ENCODE assay signal across 8 cellular contexts in genomic region chr3:9749333-9749662, GRCh38. TPM values are rescaled to one million over a fixed set of nuclear protein-coding genes. Genes with fewer than 3 reads are reported as not detected.
A peak's percentile ranks its signal among the peaks of the same experiment; 100 is the strongest.
DNase-seq lines count a peak whose midpoint lies in the region; ATAC-seq, FAIRE-seq and TF ChIP-seq lines count a peak whose summit lies in the region.

No MANE protein-coding gene starts in this region.

- peak overlapping the region; percentile 60 for H3K9ac ChIP-seq in DND-41 (ENCODE audit: low read depth, low read length)

- H3K27ac ChIP-seq in DND-41 (ENCODE audit: low read length) (peak overlapping the region; percentile 75), RWPE1 (peak overlapping the region; percentile 95), pancreas (peak overlapping the region; percentile 63 to 87 (median 83))

- H3K4me3 ChIP-seq in DND-41 (ENCODE audit: low read depth in 1 of 2, low read length in 2 of 2) = peak overlapping the region; percentile 49 to 78; a peak in 3 of 4 replicates
- peak overlapping the region; percentile 75 for H3K4me3 ChIP-seq in epithelial cell of proximal tubule (ENCODE audit: low read depth, low read length)
- H3K4me3 ChIP-seq in pancreas = peak overlapping the region; percentile 31 to 73 (median 54)

- CTCF ChIA-PET in RWPE1 (lab: Yijun Ruan, JAX) = no interaction called here

- no peak for FAIRE-seq in pancreas (lab: Jason Lieb, UNC)

- DNase-seq in DND-41 = no peak
- DNase-seq in RWPE1 (ENCODE audit: low spot score) = no peak
- no peak for DNase-seq in epithelial cell of proximal tubule (ENCODE audit: low read depth)
- DNase-seq in pancreas = peak in 2 of 6 donors; percentile 35 to 77
- no peak for DNase-seq in NCI-H2107 treated with DMSO at 0.1 percent for 48 hours (lab: John Stamatoyannopoulos, UW; ENCODE audit: unreplicated experiment)
- no peak for DNase-seq in D341Med (ENCODE audit: low spot score)

- intact Hi-C loops in pancreas (cut with DNase I) = no loop called here

- no peaks in the 10 kb centered on the region for H3K9me3 ChIP-seq in DND-41 (ENCODE audit: insufficient read depth, low read length, severe bottlenecking)
- no peaks in the 10 kb centered on the region for H3K9me3 ChIP-seq in pancreas

- H3K36me3 ChIP-seq in DND-41 (ENCODE audit: insufficient read depth, low read length) = peaks cover 53% of the 10 kb centered on the region
- H3K36me3 ChIP-seq in pancreas = peaks cover 0 to 44% (median 16%) of the 10 kb centered on the region in 3 donors

- WGBS in pancreas, 2 donors = 2 to 4% methylated on average over 21 of the region's 21 CpGs

- H2AFZ ChIP-seq in DND-41 (ENCODE audit: low read depth, low read length) = peak overlapping the region; percentile 91

- TF ChIP-seq CTCF in DND-41 (IDR thresholded peaks at IDR 0.05; ENCODE audit: borderline replicate concordance, extremely low read depth, low read length, poor library complexity, severe bottlenecking) (no peak), RWPE1 (conservative IDR thresholded peaks at IDR 0.05; ENCODE audit: low read depth) (no peak), epithelial cell of proximal tubule (conservative IDR thresholded peaks at IDR 0.05; ENCODE audit: low read depth, low read length) (no peak), pancreas (IDR thresholded peaks at IDR 0.05) (no peak)

- H3K4me1 ChIP-seq in DND-41 (ENCODE audit: insufficient read depth, low read length) (peaks cover 26% of the 10 kb centered on the region), pancreas (peaks cover 0 to 9% (median 5%) of the 10 kb centered on the region in 3 donors)

- peak overlapping the region; percentile 94 for H3K4me2 ChIP-seq in DND-41 (ENCODE audit: insufficient read depth, low read length)

- H3K27me3 ChIP-seq in DND-41 (ENCODE audit: insufficient read depth, low read length, poor library complexity) (no peaks in the 10 kb centered on the region), pancreas (no peaks in the 10 kb centered on the region)

- POLR2A ChIA-PET in RWPE1 (lab: Yijun Ruan, JAX; ENCODE audit: low non-redundant PET) = no interaction called here

- H3K79me2 ChIP-seq in DND-41 (ENCODE audit: insufficient read depth, low read length) = peaks cover 4% of the 10 kb centered on the region

- ATAC-seq in DND-41 (ENCODE audit: insufficient read depth, low read depth) (no peak), pancreas (peak; percentile 25 to 41 (median 37)), HG02763 (IDR thresholded peaks at IDR 0.05; ENCODE audit: unreplicated experiment) (no peak), HG03571 (IDR thresholded peaks at IDR 0.05; ENCODE audit: unreplicated experiment) (no peak)

- no peaks in the 10 kb centered on the region; the same call in 1 of the 2 replicates for H4K20me1 ChIP-seq in DND-41 (ENCODE audit: insufficient read depth, low read length)

RNA-seq across cellular contexts. Expression of gene OGG1, which starts 0.5 kb away (rescaled TPM):
- 22.0 and 27.4 TPM in 2 replicates for total RNA-seq in epithelial cell of proximal tubule
- total RNA-seq in pancreas = 10 to 100 TPM in 1 of 6 donors, 1 to 10 TPM in 5; 5.9 to 13.9 (median 7.8) TPM
- 10 to 100 TPM; 11.2 to 12.7 TPM for polyA plus RNA-seq in pancreas

RNA-seq across cellular contexts. Expression of gene BRPF1, which starts 17.8 kb away (rescaled TPM):
- 15.2 and 15.7 TPM in 2 replicates for total RNA-seq in epithelial cell of proximal tubule
- 10 to 100 TPM in 1 of 6 donors, 1 to 10 TPM in 5; 7.0 to 10.8 (median 8.4) TPM for total RNA-seq in pancreas
- polyA plus RNA-seq in pancreas = 10 to 100 TPM in 1 of 2 donors, 1 to 10 TPM in 1; 5.8 to 10.4 TPM

RNA-seq across cellular contexts. Expression of gene CAMK1, which starts 20.4 kb away (rescaled TPM):
- 40.1 and 41.0 TPM in 2 replicates for total RNA-seq in epithelial cell of proximal tubule
- total RNA-seq in pancreas = 10 to 100 TPM in 1 of 6 donors, 1 to 10 TPM in 5; 2.0 to 12.8 (median 4.4) TPM
- 10 to 100 TPM; 20.5 to 23.7 TPM for polyA plus RNA-seq in pancreas

RNA-seq across cellular contexts. Expression of gene TADA3, which starts 43.0 kb away (rescaled TPM):
- total RNA-seq in epithelial cell of proximal tubule = 54.7 and 73.9 TPM in 2 replicates
- 10 to 100 TPM; 13.2 to 28.0 (median 18.4) TPM for total RNA-seq in pancreas
- polyA plus RNA-seq in pancreas = 10 to 100 TPM; 22.0 to 29.1 TPM

RNA-seq across cellular contexts. Expression of gene ARPC4, which starts 43.6 kb away (rescaled TPM):
- total RNA-seq in epithelial cell of proximal tubule (153 and 296 TPM in 2 replicates), pancreas (10 to 100 TPM; 39.5 to 72.6 (median 53.1) TPM)
- polyA plus RNA-seq in pancreas = 10 to 100 TPM; 35.0 to 44.7 TPM

Comparison
In these comparisons a context has a peak if more than half of its experiments do, and no peak if none do; other contexts are left out.
1. ATAC-seq: peak in pancreas (4 of 4); none in DND-41 (single experiment), HG02763 (single experiment) and HG03571 (single experiment).
2. Peak in every context shown above with its lines, with median percentiles within 50 percentile points of each other: H3K27ac ChIP-seq and H3K4me3 ChIP-seq.